20 cellular contexts compared by ENCODE assay signal in the genomic region with DNA sequence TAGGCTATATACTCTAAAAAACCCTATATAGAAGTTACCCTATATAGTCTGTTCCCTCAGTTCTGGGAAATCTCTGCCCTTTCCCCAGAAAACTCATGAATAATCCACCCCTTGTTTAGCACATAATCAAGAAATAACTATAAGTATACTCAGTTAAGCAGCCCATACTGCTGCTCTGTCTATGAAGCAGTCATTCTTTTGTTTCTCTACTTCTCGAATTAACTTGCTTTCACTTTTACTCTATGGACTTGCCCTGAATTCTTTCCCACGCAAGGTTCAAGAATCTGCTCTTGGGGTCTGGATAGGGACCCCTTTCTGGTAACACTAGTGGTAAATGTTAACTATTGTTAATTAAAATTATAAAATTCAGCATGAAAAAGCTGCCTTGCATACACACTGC. TPM values are rescaled to one million over a fixed set of nuclear protein-coding genes. Genes with fewer than 3 reads are reported as not detected.
DNase-seq lines count a peak whose midpoint lies in the region; ATAC-seq and TF ChIP-seq lines count a peak whose summit lies in the region.
"Had no signal": no experiment of that assay in that cellular context is flagged by ENCODE, and none has a peak within 500 bp of the region (broad histone marks: within the 10 kb centered on the region; RNA-seq: fewer than 3 reads in every experiment).

No MANE protein-coding gene starts in this region.

- no peaks in the 10 kb centered on the region for H3K27me3 Mint-ChIP-seq in activated T-helper 17 cell treated with anti-CD3 and anti-CD28 coated beads, Interleukin-2, amount 50 U/mL, for 72 hours
- H3K27me3 Mint-ChIP-seq: natural killer cell treated with Interleukin-12 subunit alpha and Interleukin-12 subunit beta and Interleukin-15 and Interleukin-18, amount 100 ng/mL, for 72 hours had no signal

- no peaks in the 10 kb centered on the region for H3K36me3 ChIP-seq in breast epithelium
- H3K36me3 ChIP-seq in H7 (replicated peaks; ENCODE audit: control insufficient read depth, insufficient read depth, low read length): no peaks in the 10 kb centered on the region
- H3K36me3 ChIP-seq: colonic mucosa, lower lobe of right lung, vagina had no signal

- no peak overlapping the region for H3K27ac Mint-ChIP-seq in activated T-helper 17 cell treated with anti-CD3 and anti-CD28 coated beads, Interleukin-2, amount 50 U/mL, for 72 hours
- H3K27ac Mint-ChIP-seq: activated T-helper 2 cell treated with anti-CD3 and anti-CD28 coated beads, Interferon-gamma antibody, Interleukin-2, Interleukin-4, amounts not matched to agents 10 μg/mL and 5 μg/mL and 100 μg/mL, durations not matched to agents 14 hours and 24 hours and 36 hours; natural killer cell treated with Interleukin-12 subunit alpha and Interleukin-12 subunit beta and Interleukin-15 and Interleukin-18, amount 100 ng/mL, for 72 hours had no signal

- H3K9me3 Mint-ChIP-seq in activated T-helper 17 cell treated with anti-CD3 and anti-CD28 coated beads, Interleukin-2, amount 50 U/mL, for 72 hours: peaks cover 1% of the 10 kb centered on the region
- H3K9me3 Mint-ChIP-seq: natural killer cell treated with Interleukin-12 subunit alpha and Interleukin-12 subunit beta and Interleukin-15 and Interleukin-18, amount 100 ng/mL, for 72 hours had no signal

- no peaks in the 10 kb centered on the region for H3K9me3 ChIP-seq in breast epithelium
- H3K9me3 ChIP-seq: colonic mucosa, lower lobe of right lung, psoas muscle, vagina had no signal

- no peak overlapping the region for H3K27ac ChIP-seq in breast epithelium
- H3K27ac ChIP-seq: colonic mucosa, epithelial cell of prostate, lower lobe of right lung, psoas muscle, vagina had no signal

- H3K27me3 ChIP-seq in breast epithelium: no peaks in the 10 kb centered on the region
- H3K27me3 ChIP-seq in H7 (ENCODE audit: control insufficient read depth, insufficient read depth, low read length): no peaks in the 10 kb centered on the region
- H3K27me3 ChIP-seq: colonic mucosa, vagina had no signal

- no peak for DNase-seq in NCI-H748 (lab: John Stamatoyannopoulos, UW; ENCODE audit: unreplicated experiment)
- DNase-seq in ecto neural progenitor cell (ENCODE audit: low spot score): no peak
- no peak for DNase-seq in breast epithelium (ENCODE audit: low spot score in 2 of 2)
- no peak for DNase-seq in H7
- DNase-seq: activated CD4-positive, alpha-beta T cell treated with anti-CD3 and anti-CD28 coated beads, Interleukin-2, amount 50 U/mL, for 1 hour; AML-193; amygdala; colonic mucosa; DMS53; lower lobe of right lung; NCI-H1105 treated with DMSO at 0.1 percent for 48 hours; psoas muscle had no signal

- no peak overlapping the region for H3K4me3 Mint-ChIP-seq in activated T-helper 17 cell treated with anti-CD3 and anti-CD28 coated beads, Interleukin-2, amount 50 U/mL, for 72 hours
- H3K4me3 Mint-ChIP-seq: natural killer cell treated with Interleukin-12 subunit alpha and Interleukin-12 subunit beta and Interleukin-15 and Interleukin-18, amount 100 ng/mL, for 72 hours had no signal

- intact Hi-C loops in breast epithelium (cut with DNase I; ENCODE audit: low total_unique reads): no loop called here

- no peaks in the 10 kb centered on the region for H3K4me1 ChIP-seq in breast epithelium
- H3K4me1 ChIP-seq: colonic mucosa, lower lobe of right lung, psoas muscle, vagina had no signal

- ATAC-seq in GM18519 (IDR thresholded peaks at IDR 0.05; ENCODE audit: low FRiP score, unreplicated experiment) (peak; percentile 51), GM21381 (IDR thresholded peaks at IDR 0.05; ENCODE audit: unreplicated experiment) (peak; percentile 44), HG03045 (IDR thresholded peaks at IDR 0.05; ENCODE audit: unreplicated experiment) (peak; percentile 59)
- ATAC-seq in activated T-helper 17 cell treated with anti-CD3 and anti-CD28 coated beads, Interleukin-2, amount 50 U/mL, for 72 hours (replicated peaks): peak; percentile 20
- ATAC-seq: lower lobe of right lung, psoas muscle had no signal

- H3K4me3 ChIP-seq in breast epithelium: no peak overlapping the region
- H3K4me3 ChIP-seq in H7 (ENCODE audit: insufficient read depth, low read depth, low read length): no peak overlapping the region
- H3K4me3 ChIP-seq: colonic mucosa, lower lobe of right lung, psoas muscle, vagina had no signal

- peaks cover 2% of the 10 kb centered on the region for H3K4me1 Mint-ChIP-seq in activated T-helper 17 cell treated with anti-CD3 and anti-CD28 coated beads, Interleukin-2, amount 50 U/mL, for 72 hours

- TF ChIP-seq CTCF in breast epithelium (IDR thresholded peaks at IDR 0.05): no peak

- H3K36me3 Mint-ChIP-seq in activated T-helper 17 cell treated with anti-CD3 and anti-CD28 coated beads, Interleukin-2, amount 50 U/mL, for 72 hours (ENCODE audit: low read depth): peaks cover 12% of the 10 kb centered on the region

- TF ChIP-seq POLR2A in breast epithelium (IDR thresholded peaks at IDR 0.05): no peak

RNA-seq across cellular contexts. Expression of a gene that starts 17.4 kb away (rescaled TPM):
- total RNA-seq in activated T-helper 17 cell treated with anti-CD3 and anti-CD28 coated beads, Interleukin-2, amount 50 U/mL, for 72 hours: 1 to 10 TPM; 4.0 to 6.3 TPM
- total RNA-seq in breast epithelium: 1 to 10 TPM; 2.1 to 9.5 (median 4.7) TPM
- total RNA-seq in H7 (2014; rRNA removed; shearing (Covaris generic)): 3.3 and 4.6 TPM in 2 replicates
